30 cellular contexts compared by ENCODE assay signal in genomic region chr4:148270600-148270999, GRCh38.
DNase-seq lines count a peak whose midpoint lies in the region; ATAC-seq and TF ChIP-seq lines count a peak whose summit lies in the region.
"Had no signal": no experiment of that assay in that cellular context is flagged by ENCODE, and none has a peak within 500 bp of the region (broad histone marks: within the 10 kb centered on the region; RNA-seq: fewer than 3 reads in every experiment).

No MANE protein-coding gene starts in this region.

- no peak overlapping the region for H3K4me3 ChIP-seq in brain microvascular endothelial cell (ENCODE audit: low read depth, low read length)
- H3K4me3 ChIP-seq in heart left ventricle, result no peak overlapping the region
- H3K4me3 ChIP-seq: K562, MG63, SJSA1, skin epidermis, stomach, tibial artery had no signal

- ATAC-seq in GM18520 (IDR thresholded peaks at IDR 0.05; ENCODE audit: unreplicated experiment) (no peak), heart left ventricle (no peak)
- ATAC-seq: activated CD8-positive, alpha-beta T cell treated with anti-CD3 and anti-CD28 coated beads for 36 hours; K562; naive thymus-derived CD4-positive, alpha-beta T cell had no signal

- H3K27me3 ChIP-seq in brain microvascular endothelial cell (replicated peaks), result no peaks in the 10 kb centered on the region
- no peaks in the 10 kb centered on the region for H3K27me3 ChIP-seq in heart left ventricle
- H3K27me3 ChIP-seq: BE2C, MG63, SJSA1, stomach, tibial artery had no signal

- no peak for TF ChIP-seq CTCF in brain microvascular endothelial cell (IDR thresholded peaks at IDR 0.05; ENCODE audit: low read depth, low read length, missing control alignments)
- no peak for TF ChIP-seq CTCF in heart left ventricle (IDR thresholded peaks at IDR 0.05)

- no peaks in the 10 kb centered on the region for H3K9me3 ChIP-seq in heart left ventricle
- H3K9me3 ChIP-seq: BE2C, MG63, SJSA1, stomach, tibial artery had no signal

- H3K27ac ChIP-seq in brain microvascular endothelial cell, result no peak overlapping the region
- H3K27ac ChIP-seq in heart left ventricle, result peak overlapping the region in 4 of 12 donors; percentile 12 to 23 (median 18)
- H3K27ac ChIP-seq: SJSA1, skin epidermis, stomach, tibial artery had no signal

- 24 to 30% (median 28%) methylated on average over 1 of the region's 1 CpG for WGBS in heart left ventricle, 4 donors

- no peak for TF ChIP-seq POLR2A in heart left ventricle (IDR thresholded peaks at IDR 0.05)

- H3K36me3 ChIP-seq in brain microvascular endothelial cell (replicated peaks), result no peaks in the 10 kb centered on the region
- H3K36me3 ChIP-seq in heart left ventricle, result no peaks in the 10 kb centered on the region
- H3K36me3 ChIP-seq: BE2C, MG63, SJSA1, stomach, tibial artery had no signal

- DNase-seq in ACHN (peak; percentile 13), M059J (ENCODE audit: low read depth) (peak; percentile 10), dermis microvascular lymphatic vessel endothelial cell (ENCODE audit: low read depth in 2 of 2) (peak; percentile 47 to 54), kidney tubule cell (ENCODE audit: low spot score) (peak; percentile 86), NCI-H82 treated with DMSO at 0.1 percent for 48 hours (lab: John Stamatoyannopoulos, UW; ENCODE audit: unreplicated experiment) (no peak), brain microvascular endothelial cell (no peak), heart left ventricle (no peak)
- DNase-seq: activated CD4-positive, CD25-positive, alpha-beta regulatory T cell treated with anti-CD3 and anti-CD28 coated beads, Interleukin-2, amount 50 U/mL, for 72 hours; activated CD8-positive, alpha-beta T cell treated with anti-CD3 and anti-CD28 coated beads for 36 hours; anterior cingulate cortex; BE2C; CD8-positive, alpha-beta memory T cell; central memory CD4-positive, alpha-beta T cell; DMS153; GDM1; H9; MG63; midbrain; naive thymus-derived CD4-positive, alpha-beta T cell; NCI-H2081; NCI-H2227 treated with DMSO at 0.1 percent for 48 hours; NCI-H69; nucleus accumbens; stomach; T-helper 1 cell; tibial artery had no signal

- intact Hi-C loops in heart left ventricle (cut with DNase I), result loop anchor here in 1 of 10 donors (10.0 kb wide), 1 partner anchor 216 kb away; no protein-coding TSS in a partner anchor

- in situ Hi-C loops in ACHN (cut with HindIII; ENCODE audit: low pct_ligation_motif_present, low pct_unique_long_range_greater_than_20kb, low sequenced_read_pairs) (no loop called here), brain microvascular endothelial cell (cut with HindIII; ENCODE audit: low pct_ligation_motif_present, low sequenced_read_pairs) (no loop called here)

- H3K4me1 ChIP-seq in heart left ventricle, result peaks cover 0 to 45% (median 20%) of the 10 kb centered on the region in 12 donors
- H3K4me1 ChIP-seq: SJSA1 had no signal

Comparison
In these comparisons a context has a peak if more than half of its experiments do, and no peak if none do; other contexts are left out.
1. DNase-seq: peak in ACHN (single experiment), M059J (single experiment), dermis microvascular lymphatic vessel endothelial cell (2 of 2) and kidney tubule cell (single experiment); none in NCI-H82 treated with DMSO at 0.1 percent for 48 hours (single experiment), brain microvascular endothelial cell (single experiment) and heart left ventricle (0 of 5).